27 cellular contexts compared by ENCODE assay signal in genomic region chr14:101288436-101289229, GRCh38.
A peak's percentile ranks its signal among the peaks of the same experiment; 100 is the strongest.
DNase-seq lines count a peak whose midpoint lies in the region; ATAC-seq, FAIRE-seq and TF ChIP-seq lines count a peak whose summit lies in the region.
"Had no signal": no experiment of that assay in that cellular context is flagged by ENCODE, and none has a peak within 500 bp of the region (broad histone marks: within the 10 kb centered on the region; RNA-seq: fewer than 3 reads in every experiment).

No MANE protein-coding gene starts in this region.

- H3K36me3 ChIP-seq in gastroesophageal sphincter (no peaks in the 10 kb centered on the region), pancreas (no peaks in the 10 kb centered on the region)
- H3K36me3 ChIP-seq: colonic mucosa, upper lobe of left lung had no signal

- no peaks in the 10 kb centered on the region for H3K4me1 Mint-ChIP-seq in stimulated activated naive CD8-positive, alpha-beta T cell treated with anti-CD3 and anti-CD28 coated beads, Interleukin-15, amount 100 ng/mL, for 72 hours
- H3K4me1 Mint-ChIP-seq: activated naive CD8-positive, alpha-beta T cell treated with anti-CD3 and anti-CD28 coated beads, Interleukin-2, amount 10 ng/mL, durations not matched to agents 7 days and 5 days had no signal

- TF ChIP-seq POLR2A in NB4 (IDR thresholded peaks at IDR 0.05; ENCODE audit: extremely low read depth, insufficient read length) = no peak
- no peak for TF ChIP-seq POLR2A in gastroesophageal sphincter (IDR thresholded peaks at IDR 0.05)

- WGBS in gastroesophageal sphincter (ENCODE audit: low coverage in 1 of 2), 2 donors = 81 to 84% methylated on average over 5 to 14 of the region's 20 CpGs
- WGBS in pancreas, 2 donors = 32 to 34% methylated on average over 20 of the region's 20 CpGs

- H3K9me3 ChIP-seq in gastroesophageal sphincter = no peaks in the 10 kb centered on the region
- H3K9me3 ChIP-seq in pancreas = no peaks in the 10 kb centered on the region
- H3K9me3 ChIP-seq: A549, colonic mucosa, upper lobe of left lung had no signal

- no peak for TF ChIP-seq EP300 in gastroesophageal sphincter (IDR thresholded peaks at IDR 0.05)

- no peaks in the 10 kb centered on the region for H3K9me3 Mint-ChIP-seq in stimulated activated naive CD8-positive, alpha-beta T cell treated with anti-CD3 and anti-CD28 coated beads, Interleukin-15, amount 100 ng/mL, for 72 hours
- H3K9me3 Mint-ChIP-seq: activated naive CD8-positive, alpha-beta T cell treated with anti-CD3 and anti-CD28 coated beads, Interleukin-2, amount 10 ng/mL, durations not matched to agents 7 days and 5 days; activated T-helper 2 cell treated with anti-CD3 and anti-CD28 coated beads, Interferon-gamma antibody, Interleukin-2, Interleukin-4, amounts not matched to agents 10 μg/mL and 5 μg/mL and 100 μg/mL, durations not matched to agents 14 hours and 24 hours and 36 hours; natural killer cell treated with Interleukin-12 subunit alpha and Interleukin-12 subunit beta and Interleukin-15 and Interleukin-18, amount 100 ng/mL, for 72 hours; stimulated activated naive CD8-positive, alpha-beta T cell treated with anti-CD3 and anti-CD28 coated beads, Interleukin-15, Interleukin-2, amounts not matched to agents 100 ng/mL and 50 ng/mL, for 24 hours had no signal

- no peak for TF ChIP-seq CTCF in AG10803 (conservative IDR thresholded peaks at IDR 0.05; ENCODE audit: low read length)
- TF ChIP-seq CTCF in NB4 (IDR thresholded peaks at IDR 0.05; ENCODE audit: low read depth, low read length) = no peak
- TF ChIP-seq CTCF in gastroesophageal sphincter (IDR thresholded peaks at IDR 0.05) = no peak
- TF ChIP-seq CTCF in pancreas (IDR thresholded peaks at IDR 0.05) = no peak

- H3K4me3 Mint-ChIP-seq in stimulated activated naive CD8-positive, alpha-beta T cell treated with anti-CD3 and anti-CD28 coated beads, Interleukin-15, amount 100 ng/mL, for 72 hours = no peak overlapping the region
- H3K4me3 Mint-ChIP-seq: activated naive CD8-positive, alpha-beta T cell treated with anti-CD3 and anti-CD28 coated beads, Interleukin-2, amount 10 ng/mL, durations not matched to agents 7 days and 5 days; natural killer cell treated with Interleukin-12 subunit alpha and Interleukin-12 subunit beta and Interleukin-15 and Interleukin-18, amount 100 ng/mL, for 72 hours; stimulated activated naive CD8-positive, alpha-beta T cell treated with anti-CD3 and anti-CD28 coated beads, Interleukin-15, Interleukin-2, amounts not matched to agents 100 ng/mL and 50 ng/mL, for 24 hours had no signal

- H3K27me3 Mint-ChIP-seq in stimulated activated naive CD8-positive, alpha-beta T cell treated with anti-CD3 and anti-CD28 coated beads, Interleukin-15, amount 100 ng/mL, for 72 hours = peaks cover 64% of the 10 kb centered on the region

- H3K27me3 ChIP-seq in gastroesophageal sphincter = peaks cover 25% of the 10 kb centered on the region
- H3K27me3 ChIP-seq in pancreas = no peaks in the 10 kb centered on the region
- H3K27me3 ChIP-seq: colonic mucosa, upper lobe of left lung had no signal

- H3K4me3 ChIP-seq in AG10803 (ENCODE audit: low read length) (no peak overlapping the region), NB4 (ENCODE audit: low read depth, low read length) (no peak overlapping the region), gastroesophageal sphincter (no peak overlapping the region), pancreas (no peak overlapping the region)
- H3K4me3 ChIP-seq: A549, colonic mucosa, upper lobe of left lung had no signal

- no peak for FAIRE-seq in pancreas (lab: Jason Lieb, UNC)
- FAIRE-seq: A549 had no signal

- no peaks in the 10 kb centered on the region for H3K4me1 ChIP-seq in gastroesophageal sphincter
- no peaks in the 10 kb centered on the region for H3K4me1 ChIP-seq in pancreas
- H3K4me1 ChIP-seq: A549, colonic mucosa, upper lobe of left lung had no signal

- ATAC-seq in gastroesophageal sphincter (peak; percentile 44), pancreas (peak in 3 of 4 donors; percentile 30 to 62 (median 58))
- ATAC-seq in stimulated activated naive CD8-positive, alpha-beta T cell treated with anti-CD3 and anti-CD28 coated beads, Interleukin-15, amount 100 ng/mL, for 72 hours = no peak
- ATAC-seq: A549; left cardiac atrium; natural killer cell treated with Interleukin-12 subunit alpha and Interleukin-12 subunit beta and Interleukin-15 and Interleukin-18, amount 100 ng/mL, for 72 hours; PC-3 had no signal

- H3K27ac ChIP-seq in gastroesophageal sphincter (no peak overlapping the region), pancreas (no peak overlapping the region)
- H3K27ac ChIP-seq: A549, colonic mucosa, upper lobe of left lung had no signal

- H3K27ac Mint-ChIP-seq in stimulated activated naive CD8-positive, alpha-beta T cell treated with anti-CD3 and anti-CD28 coated beads, Interleukin-15, amount 100 ng/mL, for 72 hours = peak overlapping the region in 1 of 2 donors; percentile 16
- H3K27ac Mint-ChIP-seq: activated naive CD8-positive, alpha-beta T cell treated with anti-CD3 and anti-CD28 coated beads, Interleukin-2, amount 10 ng/mL, durations not matched to agents 7 days and 5 days; activated T-helper 2 cell treated with anti-CD3 and anti-CD28 coated beads, Interferon-gamma antibody, Interleukin-2, Interleukin-4, amounts not matched to agents 10 μg/mL and 5 μg/mL and 100 μg/mL, durations not matched to agents 14 hours and 24 hours and 36 hours; natural killer cell treated with Interleukin-12 subunit alpha and Interleukin-12 subunit beta and Interleukin-15 and Interleukin-18, amount 100 ng/mL, for 72 hours; stimulated activated naive CD8-positive, alpha-beta T cell treated with anti-CD3 and anti-CD28 coated beads, Interleukin-15, Interleukin-2, amounts not matched to agents 100 ng/mL and 50 ng/mL, for 24 hours had no signal

- intact Hi-C loops in pancreas (cut with DNase I) = no loop called here

- DNase-seq in AG10803 (ENCODE audit: low read depth) (peak; percentile 2), NB4 (ENCODE audit: low read depth) (peak; percentile 39), pancreas (peak in 1 of 6 donors; percentile 14), superior temporal gyrus (ENCODE audit: extremely low spot score) (no peak), dedifferentiated amniotic fluid mesenchymal stem cell (ENCODE audit: extremely low spot score) (no peak), cerebellar cortex (ENCODE audit: low spot score) (no peak)
- DNase-seq in stimulated activated naive CD8-positive, alpha-beta T cell treated with anti-CD3 and anti-CD28 coated beads, Interleukin-15, amount 100 ng/mL, for 72 hours = no peak
- DNase-seq: activated CD4-positive, alpha-beta T cell treated with anti-CD3 and anti-CD28 coated beads for 4 hours; activated naive CD8-positive, alpha-beta T cell treated with anti-CD3 and anti-CD28 coated beads, Interleukin-2, amount 10 ng/mL, durations not matched to agents 7 days and 5 days; C1 segment of cervical spinal cord; Calu3; head of caudate nucleus; left cardiac atrium; midbrain; NCI-H1092; NCI-H2029 treated with DMSO at 0.1 percent for 48 hours; PC-3; SIG-M5; stimulated activated CD4-positive, alpha-beta T cell treated with anti-CD3 and anti-CD28 coated beads, Interleukin-12 subunit alpha, Interleukin-12 subunit beta, amount 100 ng/mL, for 4 hours; T-helper 1 cell had no signal

Comparison
In these comparisons a context has a peak if more than half of its experiments do, and no peak if none do; other contexts are left out.
1. DNase-seq: peak in AG10803 (single experiment) and NB4 (single experiment); none in superior temporal gyrus (single experiment), dedifferentiated amniotic fluid mesenchymal stem cell (single experiment), stimulated activated naive CD8-positive, alpha-beta T cell treated with anti-CD3 and anti-CD28 coated beads, Interleukin-15, amount 100 ng/mL, for 72 hours (0 of 2) and cerebellar cortex (single experiment).